16 cellular contexts compared by ENCODE assay signal in genomic region chr9:134411451-134412297, GRCh38.
DNase-seq lines count a peak whose midpoint lies in the region; ATAC-seq and TF ChIP-seq lines count a peak whose summit lies in the region.
"Had no signal": no experiment of that assay in that cellular context is flagged by ENCODE, and none has a peak within 500 bp of the region (broad histone marks: within the 10 kb centered on the region; RNA-seq: fewer than 3 reads in every experiment).

No MANE protein-coding gene starts in this region.

- peak overlapping the region in 1 of 11 experiments; percentile 91; a peak in 1 of 22 replicates for H3K27ac ChIP-seq in BLaER1 treated with 17β-estradiol and CSF1 and Interleukin-3, amounts not matched to agents 10 nM and 100 nM
- H3K27ac ChIP-seq in PC-9 (peak overlapping the region; percentile 26), fibroblast of lung (ENCODE audit: insufficient read depth, low read length) (no peak overlapping the region), parathyroid adenoma (peak overlapping the region; percentile 89), SJCRH30 (no peak overlapping the region)
- H3K27ac ChIP-seq: epithelial cell of prostate, pancreas had no signal

- H3K79me2 ChIP-seq in PC-9 (ENCODE audit: low read depth) (peaks cover 63% of the 10 kb centered on the region), fibroblast of lung (ENCODE audit: control insufficient read depth, insufficient read depth, low read length) (peaks cover 4% of the 10 kb centered on the region), parathyroid adenoma (peaks cover 4% of the 10 kb centered on the region)

- peak overlapping the region; percentile 18 to 100 (median 50) for H3K4me2 ChIP-seq in BLaER1 treated with 17β-estradiol and CSF1 and Interleukin-3, amounts not matched to agents 10 nM and 100 nM
- H3K4me2 ChIP-seq in PC-9, result peak overlapping the region; percentile 70
- no peak overlapping the region for H3K4me2 ChIP-seq in fibroblast of lung (ENCODE audit: extremely low read depth, insufficient read depth, low read length)
- H3K4me2 ChIP-seq in parathyroid adenoma (ENCODE audit: low read length), result peak overlapping the region; percentile 41

- no TSS peak for BruUV-seq in PC-9 (replicated peaks; lab: Mats Ljungman, UMichigan)

- peaks cover 44 to 89% (median 80%) of the 10 kb centered on the region in 10 experiments for H3K4me1 ChIP-seq in BLaER1 treated with 17β-estradiol and CSF1 and Interleukin-3, amounts not matched to agents 10 nM and 100 nM
- H3K4me1 ChIP-seq in PC-9 (replicated peaks; ENCODE audit: insufficient read depth) (peaks cover 69% of the 10 kb centered on the region), fibroblast of lung (ENCODE audit: control insufficient read depth, extremely low read depth, insufficient read depth, low read length) (peaks cover 19% of the 10 kb centered on the region), parathyroid adenoma (peaks cover 86% of the 10 kb centered on the region), SJCRH30 (peaks cover 9% of the 10 kb centered on the region)

- intact Hi-C loops in PC-9 (cut with micrococcal nuclease; ENCODE audit: unreplicated experiment), result loop anchor here (1.0 to 2.0 kb wide), 5 partner anchors 23 to 241 kb away; no protein-coding TSS in a partner anchor

- peaks cover 20% of the 10 kb centered on the region; the same call in 1 of the 2 replicates for H3F3A ChIP-seq in PC-9 (ENCODE audit: insufficient read depth, low read depth)

- no peaks in the 10 kb centered on the region for H3K9me2 ChIP-seq in PC-9 (ENCODE audit: insufficient read depth)

- no peak overlapping the region for H3K4me3 ChIP-seq in BLaER1 treated with 17β-estradiol and CSF1 and Interleukin-3, amounts not matched to agents 10 nM and 100 nM
- H3K4me3 ChIP-seq in PC-9 (no peak overlapping the region), fibroblast of lung (replicated peaks in 1 of 4; ENCODE audit: control extremely low read depth in 1 of 4, insufficient read depth in 1 of 4, low read depth in 3 of 4, low read length in 4 of 4) (no peak overlapping the region), parathyroid adenoma (ENCODE audit: low read depth, low read length) (no peak overlapping the region), SJCRH30 (no peak overlapping the region)
- H3K4me3 ChIP-seq: pancreas, tibial artery had no signal

- CTCF ChIA-PET in PC-9 (lab: Charles Lee), result interaction anchor here (1.3 kb wide), 1 partner anchor 45 kb away, joined by 5 read pairs; no protein-coding TSS in a partner anchor

- no peak for ATAC-seq in HG02885 (IDR thresholded peaks at IDR 0.05; ENCODE audit: poor library complexity, unreplicated experiment)
- no peak for ATAC-seq in GM18870 (IDR thresholded peaks at IDR 0.05; ENCODE audit: unreplicated experiment)
- ATAC-seq: pancreas had no signal

- H3K36me3 ChIP-seq in BLaER1 treated with 17β-estradiol and CSF1 and Interleukin-3, amounts not matched to agents 10 nM and 100 nM, result peaks cover 25 to 82% (median 63%) of the 10 kb centered on the region in 11 experiments
- H3K36me3 ChIP-seq in PC-9 (ENCODE audit: low read depth), result no peaks in the 10 kb centered on the region
- peaks cover 1% of the 10 kb centered on the region for H3K36me3 ChIP-seq in fibroblast of lung (ENCODE audit: control insufficient read depth, insufficient read depth, low read length)
- no peaks in the 10 kb centered on the region for H3K36me3 ChIP-seq in parathyroid adenoma (ENCODE audit: control insufficient read depth, insufficient read depth, low read length)
- no peaks in the 10 kb centered on the region for H3K36me3 ChIP-seq in SJCRH30
- H3K36me3 ChIP-seq: pancreas had no signal

- DNase-seq in PC-9, result peak in 1 of 2 experiments; percentile 48
- DNase-seq in fibroblast of lung (ENCODE audit: low read depth in 2 of 2), result peak in 1 of 2 donors; percentile 13
- no peak for DNase-seq in SJCRH30
- no peak for DNase-seq in activated naive CD4-positive, alpha-beta T cell (lab: John Stamatoyannopoulos, UW)
- DNase-seq: activated B cell treated with CpG ODN at 0.5 μM for 24 hours; activated naive CD4-positive, alpha-beta T cell treated with anti-CD3 and anti-CD28 coated beads for 36 hours; cerebellar nuclear complex; HCEC 1CT; pancreas; stimulated activated CD4-positive, alpha-beta T cell treated with anti-CD3 and anti-CD28 coated beads, Interleukin-15, amount 100 ng/mL, for 24 hours; tibial artery had no signal

- H3K9ac ChIP-seq in BLaER1 treated with 17β-estradiol and CSF1 and Interleukin-3, amounts not matched to agents 10 nM and 100 nM, result peak overlapping the region in 7 of 11 experiments; percentile 1 to 40 (median 16); a peak in 5 of 22 replicates
- H3K9ac ChIP-seq in fibroblast of lung (ENCODE audit: insufficient read depth, low read length) (peak overlapping the region; percentile 30), parathyroid adenoma (peak overlapping the region; percentile 1)

- no peaks in the 10 kb centered on the region for H3K27me3 ChIP-seq in BLaER1 treated with 17β-estradiol and CSF1 and Interleukin-3, amounts not matched to agents 10 nM and 100 nM
- H3K27me3 ChIP-seq in PC-9 (ENCODE audit: insufficient read depth, low read depth) (no peaks in the 10 kb centered on the region), fibroblast of lung (ENCODE audit: control insufficient read depth, insufficient read depth, low read length) (no peaks in the 10 kb centered on the region), parathyroid adenoma (ENCODE audit: control insufficient read depth, insufficient read depth, low read length) (no peaks in the 10 kb centered on the region), SJCRH30 (no peaks in the 10 kb centered on the region)
- H3K27me3 ChIP-seq: pancreas, tibial artery had no signal

- H2AFZ ChIP-seq in PC-9 (no peak overlapping the region), fibroblast of lung (ENCODE audit: low read length) (no peak overlapping the region), parathyroid adenoma (no peak overlapping the region)

- peaks cover 69 to 99% (median 93%) of the 10 kb centered on the region in 11 experiments; a peak in 21 of 22 replicates for H4K20me1 ChIP-seq in BLaER1 treated with 17β-estradiol and CSF1 and Interleukin-3, amounts not matched to agents 10 nM and 100 nM
- peaks cover 3% of the 10 kb centered on the region; the same call in 1 of the 2 replicates for H4K20me1 ChIP-seq in PC-9 (ENCODE audit: insufficient read depth)
- no peaks in the 10 kb centered on the region for H4K20me1 ChIP-seq in fibroblast of lung (ENCODE audit: control insufficient read depth, extremely low read depth, insufficient read depth, low read length)

- TF ChIP-seq CTCF in PC-9 (conservative IDR thresholded peaks at IDR 0.05), result no peak
- TF ChIP-seq CTCF in fibroblast of lung (conservative IDR thresholded peaks at IDR 0.05 in 1 of 2, IDR thresholded peaks at IDR 0.05 in 1 of 2; ENCODE audit: low read depth in 1 of 2, low read length in 2 of 2), result no peak
- no peak for TF ChIP-seq CTCF in parathyroid adenoma (IDR thresholded peaks at IDR 0.05)

- H3K9me3 ChIP-seq in BLaER1 treated with 17β-estradiol and CSF1 and Interleukin-3, amounts not matched to agents 10 nM and 100 nM (replicated peaks in 1 of 11), result no peaks in the 10 kb centered on the region
- H3K9me3 ChIP-seq in PC-9 (ENCODE audit: insufficient read depth, low read depth), result no peaks in the 10 kb centered on the region
- no peaks in the 10 kb centered on the region for H3K9me3 ChIP-seq in fibroblast of lung (ENCODE audit: control insufficient read depth, insufficient read depth, low read depth, low read length)
- H3K9me3 ChIP-seq in parathyroid adenoma (ENCODE audit: control insufficient read depth, low read length), result no peaks in the 10 kb centered on the region
- no peaks in the 10 kb centered on the region for H3K9me3 ChIP-seq in SJCRH30 (replicated peaks)
- H3K9me3 ChIP-seq: pancreas, tibial artery had no signal

- POLR2A ChIA-PET in PC-9 (lab: Charles Lee; ENCODE audit: unreplicated experiment), result interaction anchor here (0.6 kb wide), 1 partner anchor 84 kb away, joined by 3 read pairs; no protein-coding TSS in a partner anchor

Comparison
In these comparisons a context has a peak if more than half of its experiments do, and no peak if none do; other contexts are left out.
1. H3K27ac ChIP-seq: peak in PC-9 (single experiment) and parathyroid adenoma (single experiment); none in fibroblast of lung (single experiment) and SJCRH30 (single experiment).
2. Peak in every context shown above with its lines, with median percentiles within 50 percentile points of each other: H3K9ac ChIP-seq.